In the genomic region with DNA sequence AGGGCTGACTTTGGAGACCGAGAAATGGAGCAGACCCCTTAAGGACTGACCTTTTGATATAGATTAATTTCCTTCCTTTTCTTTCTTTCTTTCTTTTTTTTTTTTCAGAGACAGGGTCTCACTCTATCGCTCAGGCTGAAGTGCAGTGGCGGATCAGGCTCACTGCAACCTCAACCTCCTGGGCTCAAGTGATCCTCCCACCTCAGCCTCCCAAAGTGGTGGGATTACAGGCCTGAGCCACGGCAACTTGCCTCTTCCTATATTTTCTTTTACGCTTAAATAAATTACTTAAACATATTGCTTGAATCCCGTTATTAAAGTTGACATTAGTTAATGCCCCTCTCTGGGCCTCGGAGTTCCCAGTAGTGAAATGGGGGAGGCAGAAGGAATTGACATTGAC, we compare ENCODE assay signal across 11 cellular contexts. TPM values are rescaled to one million over a fixed set of nuclear protein-coding genes. Genes with fewer than 3 reads are reported as not detected.
DNase-seq lines count a peak whose midpoint lies in the region; ATAC-seq, FAIRE-seq and TF ChIP-seq lines count a peak whose summit lies in the region.
"Had no signal": no experiment of that assay in that cellular context is flagged by ENCODE, and none has a peak within 500 bp of the region (broad histone marks: within the 10 kb centered on the region; RNA-seq: fewer than 3 reads in every experiment).

No MANE protein-coding gene starts in this region.

- peak; percentile 7 to 30 (median 22) for ATAC-seq in pancreas
- no peak for ATAC-seq in HG02981 (IDR thresholded peaks at IDR 0.05; ENCODE audit: unreplicated experiment)

- H3K36me3 ChIP-seq in pancreas (no peaks in the 10 kb centered on the region), BE2C (no peaks in the 10 kb centered on the region)

- H3K9me3 ChIP-seq in AG04450 (ENCODE audit: control insufficient read depth, insufficient read depth, low read length) (no peaks in the 10 kb centered on the region; the same call in 1 of the 2 replicates), pancreas (no peaks in the 10 kb centered on the region), BE2C (no peaks in the 10 kb centered on the region)

- POLR2A ChIA-PET in AG04450 (lab: Yijun Ruan, JAX) = no interaction called here

- H3K4me1 ChIP-seq in pancreas (peaks cover 0 to 9% (median 0%) of the 10 kb centered on the region in 3 donors), BE2C (no peaks in the 10 kb centered on the region)

- H3K27ac ChIP-seq in AG04450 (ENCODE audit: low read depth, low read length) (no peak overlapping the region), VCaP (peak overlapping the region; percentile 60; the same call in 1 of the 2 replicates), pancreas (peak overlapping the region; percentile 68 to 83 (median 76))
- H3K27ac ChIP-seq: C4-2B had no signal

- peak overlapping the region; percentile 58 for H3K4me3 ChIP-seq in AG04450 (ENCODE audit: low read depth, low read length)
- H3K4me3 ChIP-seq in foreskin fibroblast (ENCODE audit: low read depth in 1 of 2, low read length in 2 of 2) = peak overlapping the region; percentile 42 to 47
- H3K4me3 ChIP-seq in pancreas = peak overlapping the region; percentile 34 to 66 (median 50)
- H3K4me3 ChIP-seq in BE2C (ENCODE audit: low read depth, low read length) = no peak overlapping the region

- WGBS in pancreas, 2 donors = 51 to 54% methylated on average over 7 of the region's 7 CpGs

- intact Hi-C loops in pancreas (cut with DNase I) = no loop called here

- H3K27me3 ChIP-seq in AG04450 (ENCODE audit: control insufficient read depth, insufficient read depth, low read length) (no peaks in the 10 kb centered on the region), pancreas (no peaks in the 10 kb centered on the region), BE2C (no peaks in the 10 kb centered on the region)

- no peak for TF ChIP-seq CTCF in AG04450 (IDR thresholded peaks at IDR 0.05; ENCODE audit: low read depth, low read length)
- TF ChIP-seq CTCF in VCaP (conservative IDR thresholded peaks at IDR 0.05) = no peak
- no peak for TF ChIP-seq CTCF in foreskin fibroblast (IDR thresholded peaks at IDR 0.05; ENCODE audit: low read depth, low read length)
- no peak for TF ChIP-seq CTCF in pancreas (IDR thresholded peaks at IDR 0.05)
- TF ChIP-seq CTCF in BE2C (IDR thresholded peaks at IDR 0.05; ENCODE audit: low read depth, low read length) = no peak

- CTCF ChIA-PET in AG04450 (lab: Charles Lee) = no interaction called here

- no peak for DNase-seq in AG04450 (ENCODE audit: low read depth, low spot score)
- DNase-seq in foreskin fibroblast = no peak
- no peak for DNase-seq in pancreas
- no peak for DNase-seq in COLO829 (ENCODE audit: low spot score)
- no peak for DNase-seq in BE2C
- DNase-seq in HuH-7.5 (ENCODE audit: low spot score) = no peak
- DNase-seq: stimulated activated CD4-positive, alpha-beta T cell treated with anti-CD3 and anti-CD28 coated beads, Interleukin-2, amount 100 ng/mL, for 24 hours had no signal

- no peak for FAIRE-seq in pancreas (lab: Jason Lieb, UNC)

RNA-seq across cellular contexts. Expression of a gene that starts 0.3 kb away (rescaled TPM):
- polyA plus RNA-seq in AG04450 (2011; rRNA removed) = 3.1 and 3.3 TPM in 2 replicates
- 2.0 and 2.5 TPM in 2 replicates for polyA minus RNA-seq in AG04450 (2011; rRNA and poly(A)+ RNA removed)
- total RNA-seq in pancreas = 10 to 100 TPM; 11.9 to 20.7 (median 13.9) TPM
- 1 to 10 TPM; 7.0 to 8.2 TPM for polyA plus RNA-seq in pancreas
- polyA plus RNA-seq in BE2C (2012; ENCODE audit: insufficient read depth, insufficient read length, low read depth) = 1.8 TPM
- total RNA-seq: lung microvascular endothelial cell had no signal

RNA-seq across cellular contexts. Expression of a gene that starts 29.0 kb away (rescaled TPM):
- 28.4 and 29.4 TPM in 2 replicates for polyA plus RNA-seq in AG04450 (2011; rRNA removed)
- polyA minus RNA-seq in AG04450 (2011; rRNA and poly(A)+ RNA removed) = 45.2 and 47.7 TPM in 2 replicates
- 10 to 100 TPM; 15.9 to 26.8 (median 17.9) TPM for total RNA-seq in pancreas
- polyA plus RNA-seq in pancreas = 10 to 100 TPM; 17.8 to 27.1 TPM
- polyA plus RNA-seq in BE2C (2012; ENCODE audit: insufficient read depth, insufficient read length, low read depth) = 56.4 TPM

RNA-seq across cellular contexts. Expression of a gene that starts 40.2 kb away (rescaled TPM):
- polyA plus RNA-seq in AG04450 (2011; rRNA removed) (not detected in 2 replicates), pancreas (1 to 10 TPM in 1 of 2 donors, under 1 TPM in 1; 0.63 to 3.3 TPM)
- polyA minus RNA-seq in AG04450 (2011; rRNA and poly(A)+ RNA removed) = not detected in 2 replicates
- 1 to 10 TPM in 2 of 6 donors, not detected in 4; 4.5 to 9.2 TPM for total RNA-seq in pancreas
- polyA plus RNA-seq in BE2C (2012; ENCODE audit: insufficient read depth, insufficient read length, low read depth) = not detected
- total RNA-seq: lung microvascular endothelial cell had no signal

RNA-seq across cellular contexts. Expression of a gene that starts 56.2 kb away (rescaled TPM):
- polyA plus RNA-seq in AG04450 (2011; rRNA removed) = 128 and 136 TPM in 2 replicates
- 38.4 and 50.3 TPM in 2 replicates for polyA minus RNA-seq in AG04450 (2011; rRNA and poly(A)+ RNA removed)
- 10 to 100 TPM; 57.7 to 80.4 (median 73.6) TPM for total RNA-seq in pancreas
- 100 to 1,000 TPM in 1 of 2 donors, 10 to 100 TPM in 1; 42.6 to 114 TPM for polyA plus RNA-seq in pancreas
- polyA plus RNA-seq in BE2C (2012; ENCODE audit: insufficient read depth, insufficient read length, low read depth) = 402 TPM
